In genomic region chr15:41774873-41775417, GRCh38 we compare ENCODE assay signal across 8 cellular contexts. TPM values are rescaled to one million over a fixed set of nuclear protein-coding genes. Genes with fewer than 3 reads are reported as not detected.
DNase-seq lines count a peak whose midpoint lies in the region; ATAC-seq and TF ChIP-seq lines count a peak whose summit lies in the region.

No MANE protein-coding gene starts in this region.

- H3K4me3 Mint-ChIP-seq in activated T-helper 2 cell treated with anti-CD3 and anti-CD28 coated beads, Interferon-gamma antibody, Interleukin-2, Interleukin-4, amounts not matched to agents 10 μg/mL and 5 μg/mL and 100 μg/mL, durations not matched to agents 14 hours and 24 hours and 36 hours (ENCODE audit: low read depth): peak overlapping the region; percentile 90
- peak overlapping the region; percentile 90 for H3K4me3 Mint-ChIP-seq in stimulated activated effector memory CD8-positive, alpha-beta T cell treated with anti-CD3 and anti-CD28 coated beads, Interleukin-12 subunit alpha, Interleukin-12 subunit beta, amount 100 ng/mL, for 72 hours

- no peak for ATAC-seq in stimulated activated effector memory CD8-positive, alpha-beta T cell treated with anti-CD3 and anti-CD28 coated beads, Interleukin-12 subunit alpha, Interleukin-12 subunit beta, amount 100 ng/mL, for 72 hours
- no peak for ATAC-seq in HG02938 (IDR thresholded peaks at IDR 0.05; ENCODE audit: unreplicated experiment)

- H3K36me3 Mint-ChIP-seq in activated T-helper 2 cell treated with anti-CD3 and anti-CD28 coated beads, Interferon-gamma antibody, Interleukin-2, Interleukin-4, amounts not matched to agents 10 μg/mL and 5 μg/mL and 100 μg/mL, durations not matched to agents 14 hours and 24 hours and 36 hours (ENCODE audit: low read depth): peaks cover 9% of the 10 kb centered on the region
- H3K36me3 Mint-ChIP-seq in stimulated activated effector memory CD8-positive, alpha-beta T cell treated with anti-CD3 and anti-CD28 coated beads, Interleukin-12 subunit alpha, Interleukin-12 subunit beta, amount 100 ng/mL, for 72 hours: peaks cover 8% of the 10 kb centered on the region

- H3K27ac Mint-ChIP-seq in activated T-helper 2 cell treated with anti-CD3 and anti-CD28 coated beads, Interferon-gamma antibody, Interleukin-2, Interleukin-4, amounts not matched to agents 10 μg/mL and 5 μg/mL and 100 μg/mL, durations not matched to agents 14 hours and 24 hours and 36 hours: peak overlapping the region; percentile 90
- peak overlapping the region; percentile 96 for H3K27ac Mint-ChIP-seq in stimulated activated effector memory CD8-positive, alpha-beta T cell treated with anti-CD3 and anti-CD28 coated beads, Interleukin-12 subunit alpha, Interleukin-12 subunit beta, amount 100 ng/mL, for 72 hours

- no peaks in the 10 kb centered on the region for H3K9me3 Mint-ChIP-seq in activated T-helper 2 cell treated with anti-CD3 and anti-CD28 coated beads, Interferon-gamma antibody, Interleukin-2, Interleukin-4, amounts not matched to agents 10 μg/mL and 5 μg/mL and 100 μg/mL, durations not matched to agents 14 hours and 24 hours and 36 hours
- no peaks in the 10 kb centered on the region for H3K9me3 Mint-ChIP-seq in stimulated activated effector memory CD8-positive, alpha-beta T cell treated with anti-CD3 and anti-CD28 coated beads, Interleukin-12 subunit alpha, Interleukin-12 subunit beta, amount 100 ng/mL, for 72 hours

- peaks cover 54% of the 10 kb centered on the region for H3K4me1 Mint-ChIP-seq in activated T-helper 2 cell treated with anti-CD3 and anti-CD28 coated beads, Interferon-gamma antibody, Interleukin-2, Interleukin-4, amounts not matched to agents 10 μg/mL and 5 μg/mL and 100 μg/mL, durations not matched to agents 14 hours and 24 hours and 36 hours (ENCODE audit: low read depth)
- H3K4me1 Mint-ChIP-seq in stimulated activated effector memory CD8-positive, alpha-beta T cell treated with anti-CD3 and anti-CD28 coated beads, Interleukin-12 subunit alpha, Interleukin-12 subunit beta, amount 100 ng/mL, for 72 hours: peaks cover 60% of the 10 kb centered on the region

- intact Hi-C loops in activated T-helper 2 cell treated with anti-CD3 and anti-CD28 coated beads, Interferon-gamma antibody, Interleukin-2, Interleukin-4, amounts not matched to agents 10 μg/mL and 5 μg/mL and 100 μg/mL, durations not matched to agents 14 hours and 24 hours and 36 hours (cut with micrococcal nuclease): loop anchor here (1.0 to 5.0 kb wide), 6 partner anchors 16 to 218 kb away; partner anchors contain the start of gene TYRO3

- peak; percentile 5 for DNase-seq in stimulated activated naive CD4-positive, alpha-beta T cell treated with Interleukin-2 at 50 U/mL for 16 hours (lab: John Stamatoyannopoulos, UW)
- no peak for DNase-seq in stimulated activated naive CD4-positive, alpha-beta T cell (lab: John Stamatoyannopoulos, UW)
- no peak for DNase-seq in activated T-helper 2 cell treated with anti-CD3 and anti-CD28 coated beads, Interferon-gamma antibody, Interleukin-2, Interleukin-4, amounts not matched to agents 10 μg/mL and 5 μg/mL and 100 μg/mL, durations not matched to agents 14 hours and 24 hours and 36 hours (ENCODE audit: low spot score)
- no peak for DNase-seq in stimulated activated effector memory CD8-positive, alpha-beta T cell treated with anti-CD3 and anti-CD28 coated beads, Interleukin-12 subunit alpha, Interleukin-12 subunit beta, amount 100 ng/mL, for 72 hours (ENCODE audit: low spot score in 2 of 2)
- no peak for DNase-seq in GM20000 (ENCODE audit: low spot score)
- DNase-seq in DMS 273 (lab: John Stamatoyannopoulos, UW; ENCODE audit: unreplicated experiment): no peak

- no peak for TF ChIP-seq CTCF in GM20000 (IDR thresholded peaks at IDR 0.05; ENCODE audit: extremely low read depth, missing control alignments)

- no peaks in the 10 kb centered on the region for H3K27me3 Mint-ChIP-seq in activated T-helper 2 cell treated with anti-CD3 and anti-CD28 coated beads, Interferon-gamma antibody, Interleukin-2, Interleukin-4, amounts not matched to agents 10 μg/mL and 5 μg/mL and 100 μg/mL, durations not matched to agents 14 hours and 24 hours and 36 hours (ENCODE audit: low read depth)

- H3K4me3 ChIP-seq in iPS-11a (ENCODE audit: low read depth, low read length): peak overlapping the region; percentile 76

RNA-seq across cellular contexts. Expression of gene MAPKBP1, which starts 0.7 kb away (rescaled TPM):
- 24.7 and 25.7 TPM in 2 replicates for total RNA-seq in activated T-helper 2 cell treated with anti-CD3 and anti-CD28 coated beads, Interferon-gamma antibody, Interleukin-2, Interleukin-4, amounts not matched to agents 10 μg/mL and 5 μg/mL and 100 μg/mL, durations not matched to agents 14 hours and 24 hours and 36 hours

RNA-seq across cellular contexts. Expression of gene JMJD7, which starts 52.9 kb away (rescaled TPM):
- 15.7 and 20.0 TPM in 2 replicates for total RNA-seq in activated T-helper 2 cell treated with anti-CD3 and anti-CD28 coated beads, Interferon-gamma antibody, Interleukin-2, Interleukin-4, amounts not matched to agents 10 μg/mL and 5 μg/mL and 100 μg/mL, durations not matched to agents 14 hours and 24 hours and 36 hours
